ENCODE assay signal across 1 cellular context in the genomic region with DNA sequence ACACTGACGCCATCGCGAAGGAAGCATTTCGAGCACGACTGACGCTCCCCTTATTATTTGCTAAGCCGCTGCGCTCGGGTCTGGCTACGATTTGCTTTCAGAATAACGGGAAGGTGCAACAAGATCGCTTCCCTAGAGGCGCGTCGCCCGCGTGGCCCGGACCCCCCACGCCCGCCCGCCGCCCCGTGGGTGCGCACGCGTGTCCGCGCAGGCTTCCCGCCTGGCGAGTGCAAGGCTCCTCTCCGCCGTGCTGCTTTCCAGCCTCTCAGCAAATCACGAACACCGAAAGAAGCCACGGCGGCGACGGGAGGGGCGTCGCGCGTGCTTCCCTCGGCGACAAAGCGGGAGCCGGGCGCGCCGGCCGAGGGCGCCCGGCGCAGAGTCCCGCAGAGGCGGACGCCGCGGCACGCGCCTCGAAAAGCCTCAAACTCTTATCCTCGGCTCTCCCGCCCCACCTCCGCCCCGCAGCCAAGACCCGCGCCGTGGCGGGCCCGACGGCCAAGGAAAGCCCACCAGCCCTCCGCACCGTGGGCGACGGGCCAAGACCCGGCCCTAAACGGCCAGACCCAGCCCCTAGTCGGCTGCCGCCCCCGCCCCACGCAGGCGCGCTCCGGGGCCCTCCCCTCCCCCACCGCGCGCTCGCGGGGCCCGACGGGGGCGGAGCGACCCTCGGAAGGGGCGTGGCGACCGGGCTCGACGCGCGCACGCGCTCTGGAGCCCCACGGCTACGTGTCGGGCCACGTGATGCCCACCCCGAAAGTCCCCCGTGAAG.
A peak's percentile ranks its signal among the peaks of the same experiment; 100 is the strongest.
TF ChIP-seq lines count a peak whose summit lies in the region.

No MANE protein-coding gene starts in this region.

TF ChIP-seq in HepG2, 621 proteins besides CTCF, POLR2A, EP300 and RAD21 (continued from another document and continues in another):
- TF ChIP-seq, protein P1, sequence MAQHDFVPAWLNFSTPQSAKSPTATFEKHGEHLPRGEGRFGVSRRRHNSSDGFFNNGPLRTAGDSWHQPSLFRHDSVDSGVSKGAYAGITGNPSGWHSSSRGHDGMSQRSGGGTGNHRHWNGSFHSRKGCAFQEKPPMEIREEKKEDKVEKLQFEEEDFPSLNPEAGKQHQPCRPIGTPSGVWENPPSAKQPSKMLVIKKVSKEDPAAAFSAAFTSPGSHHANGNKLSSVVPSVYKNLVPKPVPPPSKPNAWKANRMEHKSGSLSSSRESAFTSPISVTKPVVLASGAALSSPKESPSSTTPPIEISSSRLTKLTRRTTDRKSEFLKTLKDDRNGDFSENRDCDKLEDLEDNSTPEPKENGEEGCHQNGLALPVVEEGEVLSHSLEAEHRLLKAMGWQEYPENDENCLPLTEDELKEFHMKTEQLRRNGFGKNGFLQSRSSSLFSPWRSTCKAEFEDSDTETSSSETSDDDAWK (CRISPR knock-in tag; IDR thresholded peaks at IDR 0.05), result no peak
- TF ChIP-seq, protein P2, sequence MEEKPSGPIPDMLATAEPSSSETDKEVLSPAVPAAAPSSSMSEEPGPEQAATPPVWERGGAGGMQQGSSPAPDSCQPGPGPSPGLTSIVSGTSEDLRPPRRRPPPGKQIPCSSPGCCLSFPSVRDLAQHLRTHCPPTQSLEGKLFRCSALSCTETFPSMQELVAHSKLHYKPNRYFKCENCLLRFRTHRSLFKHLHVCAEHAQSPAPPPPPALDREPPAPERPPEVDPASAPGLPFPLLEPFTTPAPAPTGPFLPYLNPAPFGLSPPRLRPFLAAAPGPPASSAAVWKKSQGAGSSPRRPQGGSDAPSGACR (CRISPR knock-in tag; IDR thresholded peaks at IDR 0.05), result no peak; the same call in 1 of the 2 replicates
- TF ChIP-seq REL (CRISPR knock-in tag; conservative IDR thresholded peaks at IDR 0.05), result peak; percentile 53; the same call in 1 of the 2 replicates
- TF ChIP-seq ZNF317 (CRISPR knock-in tag; IDR thresholded peaks at IDR 0.05), result no peak
- TF ChIP-seq, protein P3, sequence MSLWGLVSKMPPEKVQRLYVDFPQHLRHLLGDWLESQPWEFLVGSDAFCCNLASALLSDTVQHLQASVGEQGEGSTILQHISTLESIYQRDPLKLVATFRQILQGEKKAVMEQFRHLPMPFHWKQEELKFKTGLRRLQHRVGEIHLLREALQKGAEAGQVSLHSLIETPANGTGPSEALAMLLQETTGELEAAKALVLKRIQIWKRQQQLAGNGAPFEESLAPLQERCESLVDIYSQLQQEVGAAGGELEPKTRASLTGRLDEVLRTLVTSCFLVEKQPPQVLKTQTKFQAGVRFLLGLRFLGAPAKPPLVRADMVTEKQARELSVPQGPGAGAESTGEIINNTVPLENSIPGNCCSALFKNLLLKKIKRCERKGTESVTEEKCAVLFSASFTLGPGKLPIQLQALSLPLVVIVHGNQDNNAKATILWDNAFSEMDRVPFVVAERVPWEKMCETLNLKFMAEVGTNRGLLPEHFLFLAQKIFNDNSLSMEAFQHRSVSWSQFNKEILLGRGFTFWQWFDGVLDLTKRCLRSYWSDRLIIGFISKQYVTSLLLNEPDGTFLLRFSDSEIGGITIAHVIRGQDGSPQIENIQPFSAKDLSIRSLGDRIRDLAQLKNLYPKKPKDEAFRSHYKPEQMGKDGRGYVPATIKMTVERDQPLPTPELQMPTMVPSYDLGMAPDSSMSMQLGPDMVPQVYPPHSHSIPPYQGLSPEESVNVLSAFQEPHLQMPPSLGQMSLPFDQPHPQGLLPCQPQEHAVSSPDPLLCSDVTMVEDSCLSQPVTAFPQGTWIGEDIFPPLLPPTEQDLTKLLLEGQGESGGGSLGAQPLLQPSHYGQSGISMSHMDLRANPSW (CRISPR knock-in tag; IDR thresholded peaks at IDR 0.05; ENCODE audit: borderline replicate concordance), result no peak
- TF ChIP-seq SOX5 (CRISPR knock-in tag; IDR thresholded peaks at IDR 0.05; ENCODE audit: borderline replicate concordance), result peak; percentile 42; the same call in 1 of the 2 replicates
- TF ChIP-seq GTF2F1 (IDR thresholded peaks at IDR 0.05; ENCODE audit: low read length), result no peak
- TF ChIP-seq, protein P4, sequence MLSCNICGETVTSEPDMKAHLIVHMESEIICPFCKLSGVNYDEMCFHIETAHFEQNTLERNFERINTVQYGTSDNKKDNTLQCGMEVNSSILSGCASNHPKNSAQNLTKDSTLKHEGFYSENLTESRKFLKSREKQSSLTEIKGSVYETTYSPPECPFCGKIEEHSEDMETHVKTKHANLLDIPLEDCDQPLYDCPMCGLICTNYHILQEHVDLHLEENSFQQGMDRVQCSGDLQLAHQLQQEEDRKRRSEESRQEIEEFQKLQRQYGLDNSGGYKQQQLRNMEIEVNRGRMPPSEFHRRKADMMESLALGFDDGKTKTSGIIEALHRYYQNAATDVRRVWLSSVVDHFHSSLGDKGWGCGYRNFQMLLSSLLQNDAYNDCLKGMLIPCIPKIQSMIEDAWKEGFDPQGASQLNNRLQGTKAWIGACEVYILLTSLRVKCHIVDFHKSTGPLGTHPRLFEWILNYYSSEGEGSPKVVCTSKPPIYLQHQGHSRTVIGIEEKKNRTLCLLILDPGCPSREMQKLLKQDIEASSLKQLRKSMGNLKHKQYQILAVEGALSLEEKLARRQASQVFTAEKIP (CRISPR knock-in tag; IDR thresholded peaks at IDR 0.05; ENCODE audit: borderline replicate concordance), result no peak
- peak; percentile 94; the same call in 1 of the 2 replicates for TF ChIP-seq ZNF235 (CRISPR knock-in tag; IDR thresholded peaks at IDR 0.05; ENCODE audit: borderline replicate concordance)
- TF ChIP-seq, protein P5, sequence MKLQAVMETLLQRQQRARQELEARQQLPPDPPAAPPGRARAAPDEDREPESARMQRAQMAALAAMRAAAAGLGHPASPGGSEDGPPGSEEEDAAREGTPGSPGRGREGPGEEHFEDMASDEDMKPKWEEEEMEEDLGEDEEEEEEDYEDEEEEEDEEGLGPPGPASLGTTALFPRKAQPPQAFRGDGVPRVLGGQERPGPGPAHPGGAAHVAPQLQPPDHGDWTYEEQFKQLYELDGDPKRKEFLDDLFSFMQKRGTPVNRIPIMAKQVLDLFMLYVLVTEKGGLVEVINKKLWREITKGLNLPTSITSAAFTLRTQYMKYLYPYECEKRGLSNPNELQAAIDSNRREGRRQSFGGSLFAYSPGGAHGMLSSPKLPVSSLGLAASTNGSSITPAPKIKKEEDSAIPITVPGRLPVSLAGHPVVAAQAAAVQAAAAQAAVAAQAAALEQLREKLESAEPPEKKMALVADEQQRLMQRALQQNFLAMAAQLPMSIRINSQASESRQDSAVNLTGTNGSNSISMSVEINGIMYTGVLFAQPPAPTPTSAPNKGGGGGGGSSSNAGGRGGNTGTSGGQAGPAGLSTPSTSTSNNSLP (IDR thresholded peaks at IDR 0.05; ENCODE audit: low read depth, low read length), result no peak
- TF ChIP-seq STAG1 (CRISPR knock-in tag; IDR thresholded peaks at IDR 0.05), result peak; percentile 18; the same call in 1 of the 2 replicates
- TF ChIP-seq HNRNPLL (IDR thresholded peaks at IDR 0.05; ENCODE audit: low read depth, low read length, poor library complexity, severe bottlenecking), result peak; percentile 94
- TF ChIP-seq, protein P6, sequence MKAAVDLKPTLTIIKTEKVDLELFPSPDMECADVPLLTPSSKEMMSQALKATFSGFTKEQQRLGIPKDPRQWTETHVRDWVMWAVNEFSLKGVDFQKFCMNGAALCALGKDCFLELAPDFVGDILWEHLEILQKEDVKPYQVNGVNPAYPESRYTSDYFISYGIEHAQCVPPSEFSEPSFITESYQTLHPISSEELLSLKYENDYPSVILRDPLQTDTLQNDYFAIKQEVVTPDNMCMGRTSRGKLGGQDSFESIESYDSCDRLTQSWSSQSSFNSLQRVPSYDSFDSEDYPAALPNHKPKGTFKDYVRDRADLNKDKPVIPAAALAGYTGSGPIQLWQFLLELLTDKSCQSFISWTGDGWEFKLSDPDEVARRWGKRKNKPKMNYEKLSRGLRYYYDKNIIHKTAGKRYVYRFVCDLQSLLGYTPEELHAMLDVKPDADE (CRISPR knock-in tag; IDR thresholded peaks at IDR 0.05), result no peak; the same call in 1 of the 2 replicates
- TF ChIP-seq SALL1 (CRISPR knock-in tag; IDR thresholded peaks at IDR 0.05), result peak; percentile 86
- TF ChIP-seq ZBTB38 (CRISPR knock-in tag; IDR thresholded peaks at IDR 0.05), result peak; percentile 56; the same call in 1 of the 2 replicates
- TF ChIP-seq SMAD9 (CRISPR knock-in tag; IDR thresholded peaks at IDR 0.05), result no peak
- peak; percentile 94 for TF ChIP-seq RBM39 (IDR thresholded peaks at IDR 0.05; ENCODE audit: low read depth, low read length, poor library complexity, severe bottlenecking)
- peak; percentile 93; the same call in 1 of the 2 replicates for TF ChIP-seq CHCHD3 (CRISPR knock-in tag; IDR thresholded peaks at IDR 0.05)
- TF ChIP-seq, protein P7, sequence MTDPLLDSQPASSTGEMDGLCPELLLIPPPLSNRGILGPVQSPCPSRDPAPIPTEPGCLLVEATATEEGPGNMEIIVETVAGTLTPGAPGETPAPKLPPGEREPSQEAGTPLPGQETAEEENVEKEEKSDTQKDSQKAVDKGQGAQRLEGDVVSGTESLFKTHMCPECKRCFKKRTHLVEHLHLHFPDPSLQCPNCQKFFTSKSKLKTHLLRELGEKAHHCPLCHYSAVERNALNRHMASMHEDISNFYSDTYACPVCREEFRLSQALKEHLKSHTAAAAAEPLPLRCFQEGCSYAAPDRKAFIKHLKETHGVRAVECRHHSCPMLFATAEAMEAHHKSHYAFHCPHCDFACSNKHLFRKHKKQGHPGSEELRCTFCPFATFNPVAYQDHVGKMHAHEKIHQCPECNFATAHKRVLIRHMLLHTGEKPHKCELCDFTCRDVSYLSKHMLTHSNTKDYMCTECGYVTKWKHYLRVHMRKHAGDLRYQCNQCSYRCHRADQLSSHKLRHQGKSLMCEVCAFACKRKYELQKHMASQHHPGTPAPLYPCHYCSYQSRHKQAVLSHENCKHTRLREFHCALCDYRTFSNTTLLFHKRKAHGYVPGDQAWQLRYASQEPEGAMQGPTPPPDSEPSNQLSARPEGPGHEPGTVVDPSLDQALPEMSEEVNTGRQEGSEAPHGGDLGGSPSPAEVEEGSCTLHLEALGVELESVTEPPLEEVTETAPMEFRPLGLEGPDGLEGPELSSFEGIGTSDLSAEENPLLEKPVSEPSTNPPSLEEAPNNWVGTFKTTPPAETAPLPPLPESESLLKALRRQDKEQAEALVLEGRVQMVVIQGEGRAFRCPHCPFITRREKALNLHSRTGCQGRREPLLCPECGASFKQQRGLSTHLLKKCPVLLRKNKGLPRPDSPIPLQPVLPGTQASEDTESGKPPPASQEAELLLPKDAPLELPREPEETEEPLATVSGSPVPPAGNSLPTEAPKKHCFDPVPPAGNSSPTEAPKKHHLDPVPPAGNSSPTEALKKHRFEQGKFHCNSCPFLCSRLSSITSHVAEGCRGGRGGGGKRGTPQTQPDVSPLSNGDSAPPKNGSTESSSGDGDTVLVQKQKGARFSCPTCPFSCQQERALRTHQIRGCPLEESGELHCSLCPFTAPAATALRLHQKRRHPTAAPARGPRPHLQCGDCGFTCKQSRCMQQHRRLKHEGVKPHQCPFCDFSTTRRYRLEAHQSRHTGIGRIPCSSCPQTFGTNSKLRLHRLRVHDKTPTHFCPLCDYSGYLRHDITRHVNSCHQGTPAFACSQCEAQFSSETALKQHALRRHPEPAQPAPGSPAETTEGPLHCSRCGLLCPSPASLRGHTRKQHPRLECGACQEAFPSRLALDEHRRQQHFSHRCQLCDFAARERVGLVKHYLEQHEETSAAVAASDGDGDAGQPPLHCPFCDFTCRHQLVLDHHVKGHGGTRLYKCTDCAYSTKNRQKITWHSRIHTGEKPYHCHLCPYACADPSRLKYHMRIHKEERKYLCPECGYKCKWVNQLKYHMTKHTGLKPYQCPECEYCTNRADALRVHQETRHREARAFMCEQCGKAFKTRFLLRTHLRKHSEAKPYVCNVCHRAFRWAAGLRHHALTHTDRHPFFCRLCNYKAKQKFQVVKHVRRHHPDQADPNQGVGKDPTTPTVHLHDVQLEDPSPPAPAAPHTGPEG (CRISPR knock-in tag; IDR thresholded peaks at IDR 0.05), result no peak
- TF ChIP-seq SIN3A (IDR thresholded peaks at IDR 0.05; ENCODE audit: borderline replicate concordance, low read depth, low read length), result no peak
- peak; percentile 87; the same call in 1 of the 2 replicates for TF ChIP-seq ZNF329 (CRISPR knock-in tag; IDR thresholded peaks at IDR 0.05; ENCODE audit: low read depth)
- TF ChIP-seq, protein P8, sequence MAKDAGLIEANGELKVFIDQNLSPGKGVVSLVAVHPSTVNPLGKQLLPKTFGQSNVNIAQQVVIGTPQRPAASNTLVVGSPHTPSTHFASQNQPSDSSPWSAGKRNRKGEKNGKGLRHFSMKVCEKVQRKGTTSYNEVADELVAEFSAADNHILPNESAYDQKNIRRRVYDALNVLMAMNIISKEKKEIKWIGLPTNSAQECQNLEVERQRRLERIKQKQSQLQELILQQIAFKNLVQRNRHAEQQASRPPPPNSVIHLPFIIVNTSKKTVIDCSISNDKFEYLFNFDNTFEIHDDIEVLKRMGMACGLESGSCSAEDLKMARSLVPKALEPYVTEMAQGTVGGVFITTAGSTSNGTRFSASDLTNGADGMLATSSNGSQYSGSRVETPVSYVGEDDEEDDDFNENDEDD (CRISPR knock-in tag; IDR thresholded peaks at IDR 0.05; ENCODE audit: borderline replicate concordance), result peak; percentile 75; the same call in 1 of the 2 replicates
- peak; percentile 86 for TF ChIP-seq CAMTA2 (CRISPR knock-in tag; IDR thresholded peaks at IDR 0.05; ENCODE audit: borderline replicate concordance)
- TF ChIP-seq CEBPG (CRISPR knock-in tag; IDR thresholded peaks at IDR 0.05), result peak; percentile 73
- no peak for TF ChIP-seq TCF7L2 (IDR thresholded peaks at IDR 0.05; ENCODE audit: low read depth, low read length)
- TF ChIP-seq, protein P9, sequence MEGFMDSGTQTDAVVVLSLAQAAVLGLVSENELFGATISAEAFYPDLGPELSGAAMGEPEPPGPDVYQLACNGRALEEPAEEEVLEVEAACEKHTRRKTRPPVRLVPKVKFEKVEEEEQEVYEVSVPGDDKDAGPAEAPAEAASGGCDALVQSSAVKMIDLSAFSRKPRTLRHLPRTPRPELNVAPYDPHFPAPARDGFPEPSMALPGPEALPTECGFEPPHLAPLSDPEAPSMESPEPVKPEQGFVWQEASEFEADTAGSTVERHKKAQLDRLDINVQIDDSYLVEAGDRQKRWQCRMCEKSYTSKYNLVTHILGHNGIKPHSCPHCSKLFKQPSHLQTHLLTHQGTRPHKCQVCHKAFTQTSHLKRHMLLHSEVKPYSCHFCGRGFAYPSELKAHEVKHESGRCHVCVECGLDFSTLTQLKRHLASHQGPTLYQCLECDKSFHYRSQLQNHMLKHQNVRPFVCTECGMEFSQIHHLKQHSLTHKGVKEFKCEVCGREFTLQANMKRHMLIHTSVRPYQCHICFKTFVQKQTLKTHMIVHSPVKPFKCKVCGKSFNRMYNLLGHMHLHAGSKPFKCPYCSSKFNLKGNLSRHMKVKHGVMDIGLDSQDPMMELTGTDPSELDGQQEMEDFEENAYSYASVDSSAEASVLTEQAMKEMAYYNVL (CRISPR knock-in tag; IDR thresholded peaks at IDR 0.05; ENCODE audit: borderline replicate concordance), result peak; percentile 61; the same call in 1 of the 2 replicates
- TF ChIP-seq, protein P10, sequence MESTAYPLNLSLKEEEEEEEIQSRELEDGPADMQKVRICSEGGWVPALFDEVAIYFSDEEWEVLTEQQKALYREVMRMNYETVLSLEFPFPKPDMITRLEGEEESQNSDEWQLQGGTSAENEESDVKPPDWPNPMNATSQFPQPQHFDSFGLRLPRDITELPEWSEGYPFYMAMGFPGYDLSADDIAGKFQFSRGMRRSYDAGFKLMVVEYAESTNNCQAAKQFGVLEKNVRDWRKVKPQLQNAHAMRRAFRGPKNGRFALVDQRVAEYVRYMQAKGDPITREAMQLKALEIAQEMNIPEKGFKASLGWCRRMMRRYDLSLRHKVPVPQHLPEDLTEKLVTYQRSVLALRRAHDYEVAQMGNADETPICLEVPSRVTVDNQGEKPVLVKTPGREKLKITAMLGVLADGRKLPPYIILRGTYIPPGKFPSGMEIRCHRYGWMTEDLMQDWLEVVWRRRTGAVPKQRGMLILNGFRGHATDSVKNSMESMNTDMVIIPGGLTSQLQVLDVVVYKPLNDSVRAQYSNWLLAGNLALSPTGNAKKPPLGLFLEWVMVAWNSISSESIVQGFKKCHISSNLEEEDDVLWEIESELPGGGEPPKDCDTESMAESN (CRISPR knock-in tag; conservative IDR thresholded peaks at IDR 0.05), result 0 out of 2 replicates have a peak, but pooled peaks have one; percentile 75
- TF ChIP-seq ZNF550 (CRISPR knock-in tag; IDR thresholded peaks at IDR 0.05; ENCODE audit: borderline replicate concordance), result no peak
